18 cellular contexts compared by ENCODE assay signal in the genomic region with DNA sequence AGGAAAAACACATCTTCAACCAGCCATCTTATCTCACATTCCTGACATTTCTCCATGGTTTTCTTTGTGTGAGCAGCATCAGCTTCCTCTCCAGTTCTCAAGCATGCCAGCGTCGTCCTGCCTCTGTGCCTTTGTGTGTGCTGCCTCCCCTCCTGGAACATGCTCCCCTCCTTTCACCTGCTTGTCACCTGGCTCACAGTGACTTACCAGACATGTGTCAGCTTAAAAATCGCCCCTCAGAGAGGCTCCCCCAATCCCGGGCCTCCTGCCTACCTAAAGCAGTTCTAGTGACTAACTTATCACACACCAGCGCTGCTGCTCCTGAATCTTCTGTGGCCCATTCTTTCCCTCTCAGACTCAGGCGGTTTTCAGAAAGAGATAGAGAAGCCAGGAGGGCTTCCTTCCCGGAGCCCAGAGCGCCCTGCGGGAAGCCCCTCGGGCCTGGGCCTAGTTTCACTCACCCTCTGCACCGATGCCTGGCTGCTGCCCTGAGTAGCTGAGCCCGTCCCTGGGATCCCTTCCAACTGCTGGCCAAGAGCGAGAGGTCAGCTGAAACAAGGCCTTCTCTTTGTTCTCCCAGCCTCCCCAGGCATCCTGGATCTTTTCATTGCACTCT. TPM values are rescaled to one million over a fixed set of nuclear protein-coding genes. Genes with fewer than 3 reads are reported as not detected.
A peak's percentile ranks its signal among the peaks of the same experiment; 100 is the strongest.
DNase-seq lines count a peak whose midpoint lies in the region; ATAC-seq and TF ChIP-seq lines count a peak whose summit lies in the region.
"Had no signal": no experiment of that assay in that cellular context is flagged by ENCODE, and none has a peak within 500 bp of the region (broad histone marks: within the 10 kb centered on the region; RNA-seq: fewer than 3 reads in every experiment).

No MANE protein-coding gene starts in this region.

- TF ChIP-seq POLR2A in spleen (IDR thresholded peaks at IDR 0.05): no peak

- H3K9ac ChIP-seq in HUES64 (ENCODE audit: low read depth, low read length): peak overlapping the region; percentile 27; the same call in 1 of the 2 replicates
- 0 out of 2 replicates have a peak overlapping the region, but pooled peaks have one; percentile 48 for H3K9ac ChIP-seq in iPS-20b (ENCODE audit: low read depth, low read length)
- H3K9ac ChIP-seq: BLaER1 treated with 17β-estradiol and CSF1 and Interleukin-3, amounts not matched to agents 10 nM and 100 nM had no signal

- peak overlapping the region; percentile 77 for H3K27ac Mint-ChIP-seq in chondrocyte (ENCODE audit: unreplicated experiment)
- H3K27ac Mint-ChIP-seq in activated naive CD4-positive, alpha-beta T cell treated with anti-CD3 and anti-CD28 coated beads for 36 hours: no peak overlapping the region

- DNase-seq in chondrocyte (ENCODE audit: low spot score) (no peak), posterior cingulate gyrus (peak; percentile 67 to 97 (median 78)), spleen (no peak), NCI-H345 (lab: John Stamatoyannopoulos, UW) (no peak)
- DNase-seq in activated naive CD4-positive, alpha-beta T cell treated with anti-CD3 and anti-CD28 coated beads for 36 hours: no peak
- DNase-seq: activated T-cell treated with anti-CD3 and anti-CD28 coated beads for 4 hours; GDM1; KG1; left colon; NCI-H1694; NCI-H748 treated with DMSO at 0.1 percent for 48 hours; stimulated activated naive CD8-positive, alpha-beta T cell treated with anti-CD3 and anti-CD28 coated beads, Interleukin-15, amount 100 ng/mL, for 72 hours had no signal

- intact Hi-C loops in posterior cingulate gyrus (cut with DNase I) (no loop called here), spleen (cut with DNase I; ENCODE audit: low total_unique reads) (no loop called here)
- intact Hi-C loops in activated naive CD4-positive, alpha-beta T cell treated with anti-CD3 and anti-CD28 coated beads for 36 hours (cut with micrococcal nuclease): no loop called here

- H3K4me3 ChIP-seq in HUES64 (ENCODE audit: low read length) (no peak overlapping the region), iPS-20b (ENCODE audit: low read length) (no peak overlapping the region), spleen (no peak overlapping the region)
- H3K4me3 ChIP-seq: BLaER1 treated with 17β-estradiol and CSF1 and Interleukin-3, amounts not matched to agents 10 nM and 100 nM; prostate gland; SK-N-MC had no signal

- CTCF ChIA-PET in activated naive CD4-positive, alpha-beta T cell treated with anti-CD3 and anti-CD28 coated beads for 36 hours (lab: Charles Lee): no interaction called here

- H3K36me3 Mint-ChIP-seq in chondrocyte (ENCODE audit: low read depth): peaks cover 13% of the 10 kb centered on the region
- H3K36me3 Mint-ChIP-seq in activated naive CD4-positive, alpha-beta T cell treated with anti-CD3 and anti-CD28 coated beads for 36 hours (ENCODE audit: low read depth): no peaks in the 10 kb centered on the region

- ATAC-seq in GM21737 (IDR thresholded peaks at IDR 0.05; ENCODE audit: unreplicated experiment): no peak
- ATAC-seq: left colon; stimulated activated naive CD8-positive, alpha-beta T cell treated with anti-CD3 and anti-CD28 coated beads, Interleukin-15, amount 100 ng/mL, for 72 hours had no signal

- H3K27me3 Mint-ChIP-seq in chondrocyte (ENCODE audit: low read depth): peaks cover 11% of the 10 kb centered on the region
- H3K27me3 Mint-ChIP-seq in activated naive CD4-positive, alpha-beta T cell treated with anti-CD3 and anti-CD28 coated beads for 36 hours (ENCODE audit: low read depth): peaks cover 12% of the 10 kb centered on the region

- H3K9me3 ChIP-seq in HUES64 (ENCODE audit: insufficient read depth, low read depth, low read length): no peaks in the 10 kb centered on the region
- H3K9me3 ChIP-seq in iPS-20b (ENCODE audit: insufficient read depth, low read depth, low read length): no peaks in the 10 kb centered on the region
- peaks cover 0 to 28% (median 11%) of the 10 kb centered on the region in 8 donors for H3K9me3 ChIP-seq in spleen
- H3K9me3 ChIP-seq: prostate gland had no signal

- H3K4me1 Mint-ChIP-seq in chondrocyte (ENCODE audit: low read depth): peaks cover 9% of the 10 kb centered on the region
- H3K4me1 Mint-ChIP-seq in activated naive CD4-positive, alpha-beta T cell treated with anti-CD3 and anti-CD28 coated beads for 36 hours (ENCODE audit: low read depth): no peaks in the 10 kb centered on the region
- H3K4me1 Mint-ChIP-seq: stimulated activated naive CD8-positive, alpha-beta T cell treated with anti-CD3 and anti-CD28 coated beads, Interleukin-15, amount 100 ng/mL, for 72 hours had no signal

- H3K4me1 ChIP-seq in HUES64 (ENCODE audit: insufficient read depth, low read length) (peaks cover 6% of the 10 kb centered on the region), iPS-20b (ENCODE audit: insufficient read depth, low read length) (0 out of 2 replicates have a peak, but pooled peaks cover 4% of the 10 kb centered on the region), spleen (no peaks in the 10 kb centered on the region)
- H3K4me1 ChIP-seq: BLaER1 treated with 17β-estradiol and CSF1 and Interleukin-3, amounts not matched to agents 10 nM and 100 nM; prostate gland had no signal

- H3K27ac ChIP-seq in HUES64 (ENCODE audit: low read depth, low read length): no peak overlapping the region
- H3K27ac ChIP-seq in iPS-20b (ENCODE audit: low read length): no peak overlapping the region
- H3K27ac ChIP-seq in spleen: peak overlapping the region in 1 of 8 donors; percentile 27
- H3K27ac ChIP-seq: BLaER1 treated with 17β-estradiol and CSF1 and Interleukin-3, amounts not matched to agents 10 nM and 100 nM; prostate gland; SK-N-MC had no signal

- H3K27me3 ChIP-seq in HUES64 (ENCODE audit: insufficient read depth, low read length): no peaks in the 10 kb centered on the region
- peaks cover 6% of the 10 kb centered on the region; the same call in 1 of the 2 replicates for H3K27me3 ChIP-seq in iPS-20b (ENCODE audit: insufficient read depth, low read length)
- peaks cover 0 to 12% (median 0%) of the 10 kb centered on the region in 7 donors for H3K27me3 ChIP-seq in spleen (replicated peaks in 1 of 7)
- H3K27me3 ChIP-seq: BLaER1 treated with 17β-estradiol and CSF1 and Interleukin-3, amounts not matched to agents 10 nM and 100 nM had no signal

- H3K36me3 ChIP-seq in HUES64 (ENCODE audit: insufficient read depth, low read length): no peaks in the 10 kb centered on the region
- no peaks in the 10 kb centered on the region for H3K36me3 ChIP-seq in iPS-20b (ENCODE audit: insufficient read depth, low read depth, low read length)
- no peaks in the 10 kb centered on the region for H3K36me3 ChIP-seq in spleen
- H3K36me3 ChIP-seq: BLaER1 treated with 17β-estradiol and CSF1 and Interleukin-3, amounts not matched to agents 10 nM and 100 nM; prostate gland had no signal

- peaks cover 35% of the 10 kb centered on the region for H3K9me3 Mint-ChIP-seq in chondrocyte (ENCODE audit: low read depth)
- H3K9me3 Mint-ChIP-seq in activated naive CD4-positive, alpha-beta T cell treated with anti-CD3 and anti-CD28 coated beads for 36 hours: peaks cover 7% of the 10 kb centered on the region

- TF ChIP-seq CTCF in chondrocyte (IDR thresholded peaks at IDR 0.05) (no peak), spleen (IDR thresholded peaks at IDR 0.05 in 8 of 11, conservative IDR thresholded peaks at IDR 0.05 in 3 of 11) (no peak)

- no peak overlapping the region for H3K4me3 Mint-ChIP-seq in chondrocyte (ENCODE audit: unreplicated experiment)
- no peak overlapping the region for H3K4me3 Mint-ChIP-seq in activated naive CD4-positive, alpha-beta T cell treated with anti-CD3 and anti-CD28 coated beads for 36 hours
- H3K4me3 Mint-ChIP-seq: stimulated activated naive CD8-positive, alpha-beta T cell treated with anti-CD3 and anti-CD28 coated beads, Interleukin-15, amount 100 ng/mL, for 72 hours had no signal

- 74% methylated on average over 13 of the region's 13 CpGs for WGBS in HUES64
- 62 to 78% (median 69%) methylated on average over 13 of the region's 13 CpGs for WGBS in spleen, 5 donors

RNA-seq across cellular contexts. Expression of a gene that starts 51.1 kb away (rescaled TPM):
- polyA plus RNA-seq in HUES64 (2013, experiment 1 of 2): 6.1 TPM
- 7.7 TPM for polyA plus RNA-seq in HUES64 (2013, experiment 2 of 2)
- total RNA-seq in chondrocyte (13.1 to 15.3 TPM (median 13.9 TPM) in 3 replicates), spleen (10 to 100 TPM; 26.5 to 52.4 (median 40.5) TPM)
- 1 to 10 TPM; 2.6 TPM for total RNA-seq in activated naive CD4-positive, alpha-beta T cell treated with anti-CD3 and anti-CD28 coated beads for 36 hours
- polyA plus RNA-seq in spleen: 1 to 10 TPM; 2.8 to 8.2 (median 3.3) TPM

Comparison
In these comparisons a context has a peak if more than half of its experiments do, and no peak if none do; other contexts are left out.
1. DNase-seq: peak in posterior cingulate gyrus (10 of 10); none in chondrocyte (single experiment), activated naive CD4-positive, alpha-beta T cell treated with anti-CD3 and anti-CD28 coated beads for 36 hours (single experiment), spleen (single experiment) and NCI-H345 (single experiment).